In genomic region chr1:195965036-195965435, GRCh38 we compare ENCODE assay signal across 25 cellular contexts.
"Had no signal": no experiment of that assay in that cellular context is flagged by ENCODE, and none has a peak within 500 bp of the region (broad histone marks: within the 10 kb centered on the region; RNA-seq: fewer than 3 reads in every experiment).

No MANE protein-coding gene starts in this region.

- DNase-seq: activated B cell treated with CpG ODN at 0.5 μM for 24 hours; activated CD4-positive, alpha-beta T cell treated with anti-CD3 and anti-CD28 coated beads for 1 hour; activated CD4-positive, alpha-beta T cell treated with anti-CD3 and anti-CD28 coated beads, Interleukin-2, amount 10 ng/mL, durations not matched to agents 24 days and 14 days; activated CD4-positive, alpha-beta T cell treated with anti-CD3 and anti-CD28 coated beads, Interleukin-2, amount 50 U/mL, for 48 hours; activated CD8-positive, alpha-beta memory T cell treated with anti-CD3 and anti-CD28 coated beads for 24 hours; activated effector memory CD4-positive, alpha-beta T cell treated with anti-CD3 and anti-CD28 coated beads, Interleukin-2, amount 50 U/mL, for 16 hours; activated naive CD4-positive, alpha-beta T cell treated with Interleukin-2 at 50 U/mL for 16 hours; activated naive CD8-positive, alpha-beta T cell treated with anti-CD3 and anti-CD28 coated beads, Interleukin-2, amount 50 U/mL, for 24 hours; activated T-cell treated with anti-CD3 and anti-CD28 coated beads, Interleukin-2, amount 50 U/mL, for 4 hours; amygdala; brain microvascular endothelial cell; caudate nucleus; MM.1S; NCI-H1105; NCI-H1436; NCI-H1694 treated with DMSO at 0.1 percent for 48 hours; NCI-H2029 treated with DMSO at 0.1 percent for 48 hours; PC-3; SIG-M5; T-cell; T-helper 2 cell; T1000 had no signal

- H3K27me3 ChIP-seq: brain microvascular endothelial cell had no signal

- ATAC-seq: activated naive CD4-positive, alpha-beta T cell treated with anti-CD3 and anti-CD28 coated beads, Interleukin-2, amount 50 U/mL, for 72 hours; activated naive CD8-positive, alpha-beta T cell treated with anti-CD3 and anti-CD28 coated beads, Interleukin-2, amount 50 U/mL, for 24 hours; activated T-cell treated with anti-CD3 and anti-CD28 coated beads, Interleukin-2, amount 50 U/mL, for 4 hours; PC-3; T-cell had no signal

- H3K36me3 ChIP-seq: brain microvascular endothelial cell had no signal

- FAIRE-seq: astrocyte, RCC 7860 had no signal

- H3K27ac ChIP-seq: brain microvascular endothelial cell had no signal
